ENCODE assay signal across 24 cellular contexts in the genomic region with DNA sequence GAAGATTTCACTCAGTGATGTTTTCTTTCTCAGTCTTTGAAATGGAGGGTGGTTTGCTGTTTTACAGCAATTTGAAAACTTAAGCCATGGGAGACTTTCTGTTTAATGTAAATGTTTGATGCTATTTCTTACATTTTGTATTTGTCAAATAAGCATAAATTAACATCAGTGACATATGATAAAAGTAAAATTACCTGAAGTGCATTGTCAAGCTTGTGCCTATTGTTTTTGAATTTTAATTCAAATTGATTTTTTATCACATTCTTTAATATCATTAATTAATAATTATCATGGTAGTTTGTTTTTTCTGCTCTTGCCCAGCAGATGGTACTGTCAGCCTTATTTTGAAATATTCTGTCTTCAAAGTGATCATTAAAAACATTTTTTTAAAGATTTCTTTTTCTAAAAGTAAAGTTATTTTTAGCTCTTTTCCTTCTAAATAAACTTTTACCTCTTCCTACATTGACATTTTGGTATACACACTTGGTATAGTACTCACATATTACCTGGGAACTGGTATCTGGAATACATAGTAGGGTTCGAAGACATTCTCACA. TPM values are rescaled to one million over a fixed set of nuclear protein-coding genes. Genes with fewer than 3 reads are reported as not detected.
DNase-seq lines count a peak whose midpoint lies in the region; ATAC-seq, FAIRE-seq and TF ChIP-seq lines count a peak whose summit lies in the region.
"Had no signal": no experiment of that assay in that cellular context is flagged by ENCODE, and none has a peak within 500 bp of the region (broad histone marks: within the 10 kb centered on the region; RNA-seq: fewer than 3 reads in every experiment).

No MANE protein-coding gene starts in this region.

- WGBS in K562 (ENCODE audit: insufficient coverage, low coverage, missing lambda C conversion rate) = 67% methylated on average over 1 of the region's 1 CpG

- no peak overlapping the region for H3K4me2 ChIP-seq in Karpas-422 (ENCODE audit: low read depth, low read length, poor library complexity, severe bottlenecking)
- H3K4me2 ChIP-seq in K562 (ENCODE audit: insufficient read depth, low read length) = no peak overlapping the region
- H3K4me2 ChIP-seq in osteoblast (ENCODE audit: insufficient read depth, low read length) = no peak overlapping the region
- H3K4me2 ChIP-seq: BLaER1 treated with 17β-estradiol and CSF1 and Interleukin-3, amounts not matched to agents 10 nM and 100 nM had no signal

- DNase-seq in D721Med (ENCODE audit: insufficient read length, low spot score) = no peak
- DNase-seq in Karpas-422 = peak; percentile 53
- no peak for DNase-seq in K562 (ENCODE audit: extremely low read depth in 1 of 4, low spot score in 3 of 4)
- DNase-seq in osteoblast (ENCODE audit: insufficient read length, low spot score, missing footprints) = no peak
- DNase-seq in NCI-H1930 (lab: John Stamatoyannopoulos, UW) = no peak
- DNase-seq in iPS-NIHi7 (ENCODE audit: extremely low spot score) = no peak
- DNase-seq: activated CD4-positive, CD25-positive, alpha-beta regulatory T cell treated with anti-CD3 and anti-CD28 coated beads, Interleukin-2, amount 50 U/mL, for 72 hours; activated CD8-positive, alpha-beta memory T cell treated with anti-CD3 and anti-CD28 coated beads for 24 hours; activated naive CD4-positive, alpha-beta T cell treated with anti-CD3 and anti-CD28 coated beads, Interleukin-2, amount 10 ng/mL, durations not matched to agents 7 days and 5 days; activated T-cell treated with anti-CD3 and anti-CD28 coated beads, Interleukin-2, amount 50 U/mL, for 48 hours; GDM1; KBM-7; naive thymus-derived CD8-positive, alpha-beta T cell; NCI-H1105; NCI-H69; posterior cingulate gyrus; stimulated activated CD4-positive, alpha-beta T cell treated with anti-CD3 and anti-CD28 coated beads, Interleukin-2, amount 100 ng/mL, for 48 hours; transverse colon had no signal

- no peaks in the 10 kb centered on the region for H4K20me1 ChIP-seq in Karpas-422 (ENCODE audit: insufficient read depth, low read depth, low read length)
- H4K20me1 ChIP-seq in K562 (replicated peaks; ENCODE audit: control insufficient read depth, insufficient read depth, low read length) = no peaks in the 10 kb centered on the region
- H4K20me1 ChIP-seq in osteoblast (ENCODE audit: insufficient read depth, low read length) = no peaks in the 10 kb centered on the region

- CTCF ChIA-PET in K562 (lab: Yijun Ruan, JAX; ENCODE audit: low intra/inter-chr PET ratio) = no interaction called here

- no TSS peak for BruUV-seq in K562 (replicated peaks; lab: Mats Ljungman, UMichigan)

- no peak overlapping the region for H2AFZ ChIP-seq in Karpas-422 (ENCODE audit: low read length)
- H2AFZ ChIP-seq in K562 (ENCODE audit: low read depth, low read length) = no peak overlapping the region
- H2AFZ ChIP-seq in osteoblast (ENCODE audit: low read length) = no peak overlapping the region

- H3K27ac ChIP-seq in Karpas-422 (ENCODE audit: low read length) (no peak overlapping the region), K562 (ENCODE audit: extremely low read depth, low read depth, low read length) (no peak overlapping the region), osteoblast (ENCODE audit: low read depth, low read length) (no peak overlapping the region)
- H3K27ac ChIP-seq: ascending aorta; BLaER1 treated with 17β-estradiol and CSF1 and Interleukin-3, amounts not matched to agents 10 nM and 100 nM; SJSA1; skin epidermis; transverse colon had no signal

- TF ChIP-seq CTCF in D721Med (IDR thresholded peaks at IDR 0.05; ENCODE audit: insufficient read depth, missing control alignments) (peak; percentile 27), K562 (IDR thresholded peaks at IDR 0.05 in 2 of 3, conservative IDR thresholded peaks at IDR 0.05 in 1 of 3; ENCODE audit: insufficient read depth in 2 of 3, low read depth in 1 of 3, low read length in 3 of 3) (peak in 1 of 3 experiments; percentile 29; a peak in 2 of 6 replicates), osteoblast (IDR thresholded peaks at IDR 0.05; ENCODE audit: extremely low read depth, low read depth, low read length) (peak; percentile 28)

- in situ Hi-C loops in K562 (cut with MboI) = no loop called here

- no peak for TF ChIP-seq EP300 in K562 (IDR thresholded peaks at IDR 0.05; ENCODE audit: low read length)

- H3K9me1 ChIP-seq in K562 (ENCODE audit: control insufficient read depth, insufficient read depth, low read length) = no peaks in the 10 kb centered on the region

- no peaks in the 10 kb centered on the region for H3K27me3 ChIP-seq in Karpas-422 (ENCODE audit: low read length)
- H3K27me3 ChIP-seq in K562 (ENCODE audit: control insufficient read depth in 2 of 2, insufficient read depth in 2 of 2, low read length in 2 of 2) = no peaks in the 10 kb centered on the region
- no peaks in the 10 kb centered on the region for H3K27me3 ChIP-seq in osteoblast (ENCODE audit: insufficient read depth, low read length)
- H3K27me3 ChIP-seq: ascending aorta; BLaER1 treated with 17β-estradiol and CSF1 and Interleukin-3, amounts not matched to agents 10 nM and 100 nM; SJSA1; transverse colon had no signal

- no peak for TF ChIP-seq POLR2A in K562 (conservative IDR thresholded peaks at IDR 0.05)

- H3K9me2 ChIP-seq in Karpas-422 (replicated peaks; ENCODE audit: insufficient read depth, low read length) = no peaks in the 10 kb centered on the region

- POLR2A ChIA-PET in K562 (lab: Yijun Ruan, JAX) = no interaction called here

- ATAC-seq in K562 (no peak), HG02938 (IDR thresholded peaks at IDR 0.05; ENCODE audit: unreplicated experiment) (no peak)
- ATAC-seq: naive thymus-derived CD8-positive, alpha-beta T cell had no signal

- H3K9me3 ChIP-seq in Karpas-422 (ENCODE audit: low read length) = no peaks in the 10 kb centered on the region
- H3K9me3 ChIP-seq in K562 (replicated peaks; ENCODE audit: control insufficient read depth, insufficient read depth, low read depth, low read length) = no peaks in the 10 kb centered on the region
- no peaks in the 10 kb centered on the region for H3K9me3 ChIP-seq in osteoblast (ENCODE audit: low read depth, low read length)
- H3K9me3 ChIP-seq: ascending aorta; BLaER1 treated with 17β-estradiol and CSF1 and Interleukin-3, amounts not matched to agents 10 nM and 100 nM; SJSA1; transverse colon had no signal

- H3K79me2 ChIP-seq in Karpas-422 (ENCODE audit: low read length) (no peaks in the 10 kb centered on the region), K562 (ENCODE audit: control insufficient read depth, insufficient read depth, low read length) (no peaks in the 10 kb centered on the region), osteoblast (ENCODE audit: insufficient read depth, low read length) (no peaks in the 10 kb centered on the region)

- intact Hi-C loops in K562 (cut with micrococcal nuclease) = loop anchor here (2.0 kb wide), 1 partner anchor 235 kb away; no protein-coding TSS in a partner anchor

- no peaks in the 10 kb centered on the region for H3K36me3 ChIP-seq in Karpas-422 (ENCODE audit: insufficient read depth, low read length)
- no peaks in the 10 kb centered on the region; the same call in 1 of the 3 replicates for H3K36me3 ChIP-seq in K562 (ENCODE audit: control insufficient read depth, insufficient read depth, low read length)
- no peaks in the 10 kb centered on the region for H3K36me3 ChIP-seq in osteoblast (ENCODE audit: insufficient read depth, low read length)

- H3K9ac ChIP-seq in Karpas-422 (ENCODE audit: low read length) (no peak overlapping the region), K562 (ENCODE audit: insufficient read depth in 1 of 2, low read depth in 2 of 2, low read length in 2 of 2) (no peak overlapping the region)
- H3K9ac ChIP-seq: BLaER1 treated with 17β-estradiol and CSF1 and Interleukin-3, amounts not matched to agents 10 nM and 100 nM had no signal

- no peak overlapping the region for H3K4me3 ChIP-seq in Karpas-422 (ENCODE audit: low read length)
- H3K4me3 ChIP-seq in K562 = no peak overlapping the region
- no peak overlapping the region for H3K4me3 ChIP-seq in osteoblast (ENCODE audit: insufficient read depth, low read length)
- H3K4me3 ChIP-seq: ascending aorta; BLaER1 treated with 17β-estradiol and CSF1 and Interleukin-3, amounts not matched to agents 10 nM and 100 nM; SJSA1; skin epidermis; transverse colon had no signal

- FAIRE-seq in D721Med (lab: Jason Lieb, UNC) = no peak
- FAIRE-seq in K562 (lab: Jason Lieb, UNC) = no peak
- FAIRE-seq: endothelial cell of umbilical vein had no signal

- TF ChIP-seq RAD21 in K562 (CRISPR knock-in tag; conservative IDR thresholded peaks at IDR 0.05 in 1 of 2, IDR thresholded peaks at IDR 0.05 in 1 of 2) = 0 out of 4 replicates have a peak, but pooled peaks of 1 of the 2 experiments have one; percentile 10

- no peaks in the 10 kb centered on the region for H3K4me1 ChIP-seq in Karpas-422 (ENCODE audit: low read length)
- no peaks in the 10 kb centered on the region for H3K4me1 ChIP-seq in K562 (replicated peaks in 1 of 2; ENCODE audit: control insufficient read depth in 2 of 2, insufficient read depth in 2 of 2, low read length in 2 of 2)
- H3K4me1 ChIP-seq in osteoblast (ENCODE audit: insufficient read depth, low read length) = peaks cover 7% of the 10 kb centered on the region
- H3K4me1 ChIP-seq: ascending aorta; BLaER1 treated with 17β-estradiol and CSF1 and Interleukin-3, amounts not matched to agents 10 nM and 100 nM; SJSA1; transverse colon had no signal

RNA-seq across cellular contexts. Expression of a gene that starts 29.1 kb away (rescaled TPM):
- total RNA-seq in Karpas-422 (2014; rRNA removed; shearing (Covaris generic); ENCODE audit: low replicate concordance) = 1.7 and 6.1 TPM in 2 replicates
- total RNA-seq in K562 (2011; cell fraction: chromatin; rRNA removed; ENCODE audit: low replicate concordance) = 6.6 and 24.9 TPM in 2 replicates
- total RNA-seq in K562 (2011; cell fraction: nucleolus; rRNA removed) = 3.2 and 6.4 TPM in 2 replicates
- total RNA-seq in K562 (2011; cell fraction: nucleoplasm; rRNA removed) = 3.6 and 10.3 TPM in 2 replicates
- total RNA-seq in K562 (2014; rRNA removed) (2.3 TPM in 2 replicates), K562 (2014; rRNA removed; fragmentation: Illumina TruSeq; extraction: Trizol) (5.2 and 5.3 TPM in 2 replicates), K562 (2015; rRNA removed; fragmentation: Illumina TruSeq; extraction: Trizol) (3.7 and 4.5 TPM in 2 replicates), K562 (2021) (5.7 and 5.9 TPM in 2 replicates), osteoblast (8.5 and 8.7 TPM in 2 replicates)
- polyA plus RNA-seq in K562 (2011; rRNA removed) (5.1 and 6.9 TPM in 2 replicates), K562 (2014; fragmentation: Illumina TruSeq; extraction: Trizol) (4.9 and 6.1 TPM in 2 replicates), K562 (2014; fragmentation: Nextera tagmentation; extraction: Ambion mirVana) (1 to 10 TPM in 1 of 2 experiments, under 1 TPM in 1; 0.83 to 5.4 TPM), K562 (2014; rRNA removed) (6.6 and 8.1 TPM in 2 replicates)
- 1.0 and 2.3 TPM in 2 replicates for polyA plus RNA-seq in K562 (2011; cell fraction: cytosol; rRNA removed)
- 14.6 and 18.2 TPM in 2 replicates for polyA plus RNA-seq in K562 (2011; cell fraction: nucleus; rRNA removed)
- polyA plus RNA-seq in K562 (2012) = 3.1 and 3.4 TPM in 2 replicates
- 3.5 and 6.2 TPM in 2 replicates for polyA minus RNA-seq in K562 (2011; rRNA and poly(A)+ RNA removed)
- polyA minus RNA-seq in K562 (2011; cell fraction: cytosol; rRNA and poly(A)+ RNA removed) = 2.1 and 3.9 TPM in 2 replicates
- 5.5 and 7.3 TPM in 2 replicates for polyA minus RNA-seq in K562 (2011; cell fraction: nucleus; rRNA and poly(A)+ RNA removed)
